ENCODE assay signal across 17 cellular contexts in the genomic region with DNA sequence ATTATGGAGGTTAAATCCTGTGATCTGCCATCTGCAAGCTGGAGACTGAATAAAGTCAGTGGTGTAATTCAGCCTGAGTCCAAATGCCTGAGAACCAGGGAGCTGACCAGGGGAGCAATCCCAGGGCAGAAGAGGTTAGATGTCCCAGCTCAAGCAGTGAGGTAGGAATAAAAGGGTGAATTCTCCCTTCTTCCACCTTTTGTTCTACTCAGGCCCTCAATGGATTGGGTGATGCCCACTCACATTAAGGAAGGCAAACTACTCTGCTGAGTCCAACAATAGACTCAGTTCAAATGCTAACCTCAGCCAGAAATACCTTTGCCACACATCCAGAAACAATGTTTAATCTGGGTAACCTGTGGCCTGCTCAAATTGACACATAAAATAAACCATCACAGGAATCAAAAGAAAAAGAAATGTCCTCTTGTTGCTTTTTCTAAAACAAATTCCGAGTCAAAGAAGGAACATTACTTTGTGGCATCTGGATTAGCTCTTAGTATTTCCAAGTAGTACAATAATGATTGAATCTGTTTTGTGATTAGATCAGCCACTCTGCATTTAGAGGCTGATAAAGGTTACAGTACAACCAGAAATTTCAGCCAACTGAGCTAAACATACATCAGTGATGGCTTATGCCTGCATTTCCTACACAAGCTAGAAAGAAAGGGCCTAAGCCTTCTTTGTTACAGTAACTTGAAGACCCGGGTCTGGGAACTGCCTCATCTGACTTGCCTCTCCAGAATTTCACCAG.
"Had no signal": no experiment of that assay in that cellular context is flagged by ENCODE, and none has a peak within 500 bp of the region (broad histone marks: within the 10 kb centered on the region; RNA-seq: fewer than 3 reads in every experiment).

No MANE protein-coding gene starts in this region.

- H3K9me3 ChIP-seq: gastrocnemius medialis, psoas muscle, testis, upper lobe of right lung had no signal

- H3K27ac Mint-ChIP-seq: activated CD4-positive, alpha-beta memory T cell treated with anti-CD3 and anti-CD28 coated beads, Interleukin-2, amount 10 ng/mL, durations not matched to agents 7 days and 5 days; endodermal cell; natural killer cell had no signal

- H3K4me3 Mint-ChIP-seq: activated CD4-positive, alpha-beta memory T cell treated with anti-CD3 and anti-CD28 coated beads, Interleukin-2, amount 10 ng/mL, durations not matched to agents 7 days and 5 days; activated T-cell treated with anti-CD3 and anti-CD28 coated beads, Interleukin-2, amount 50 U/mL, for 4 hours; endodermal cell; natural killer cell had no signal

- H3K4me1 Mint-ChIP-seq: activated CD4-positive, alpha-beta memory T cell treated with anti-CD3 and anti-CD28 coated beads, Interleukin-2, amount 10 ng/mL, durations not matched to agents 7 days and 5 days; endodermal cell; natural killer cell had no signal

- H3K36me3 ChIP-seq: cardiac muscle cell, gastrocnemius medialis, heart right ventricle, stomach, upper lobe of right lung had no signal

- ATAC-seq: activated T-cell treated with anti-CD3 and anti-CD28 coated beads, Interleukin-2, amount 50 U/mL, for 4 hours; gastrocnemius medialis; psoas muscle had no signal

- H3K27ac ChIP-seq: cardiac muscle cell, gastrocnemius medialis, heart right ventricle, psoas muscle, stomach, testis, upper lobe of right lung had no signal

- H3K4me3 ChIP-seq: cardiac muscle cell, dorsolateral prefrontal cortex, gastrocnemius medialis, heart right ventricle, psoas muscle, stomach, testis, upper lobe of right lung had no signal

- H3K4me1 ChIP-seq: gastrocnemius medialis, heart right ventricle, psoas muscle, testis, upper lobe of right lung had no signal

- H3K27me3 ChIP-seq: cardiac muscle cell, dorsolateral prefrontal cortex, gastrocnemius medialis, heart right ventricle, stomach, testis, upper lobe of right lung had no signal

- DNase-seq: activated CD4-positive, alpha-beta memory T cell treated with anti-CD3 and anti-CD28 coated beads, Interleukin-2, amount 10 ng/mL, durations not matched to agents 7 days and 5 days; activated CD4-positive, alpha-beta T cell treated with anti-CD3 and anti-CD28 coated beads for 4 hours; activated effector memory CD4-positive, alpha-beta T cell treated with Interleukin-2 at 50 U/mL for 16 hours; activated naive CD4-positive, alpha-beta T cell treated with anti-CD3 and anti-CD28 coated beads, Interleukin-2, amount 50 U/mL, for 16 hours; activated T-cell treated with anti-CD3 and anti-CD28 coated beads, Interleukin-2, amount 50 U/mL, for 4 hours; endodermal cell; gastrocnemius medialis; heart right ventricle; mesenchymal stem cell; natural killer cell; psoas muscle; stimulated activated CD4-positive, alpha-beta T cell treated with anti-CD3 and anti-CD28 coated beads, Interleukin-1b, Interleukin-23, amount 100 ng/mL, for 48 hours; stomach; testis; upper lobe of right lung had no signal
